Comparison of ENCODE assay signal across 20 cellular contexts in genomic region chr4:172843273-172843672, GRCh38.
DNase-seq lines count a peak whose midpoint lies in the region; TF ChIP-seq lines count a peak whose summit lies in the region.
"Had no signal": no experiment of that assay in that cellular context is flagged by ENCODE, and none has a peak within 500 bp of the region (broad histone marks: within the 10 kb centered on the region; RNA-seq: fewer than 3 reads in every experiment).

No MANE protein-coding gene starts in this region.

- TF ChIP-seq POLR2A in testis (IDR thresholded peaks at IDR 0.05) = no peak

- H3K9ac ChIP-seq in mesenchymal stem cell (ENCODE audit: low read length) = no peak overlapping the region
- H3K9ac ChIP-seq: BLaER1 had no signal

- no peak for TF ChIP-seq CTCF in brain (conservative IDR thresholded peaks at IDR 0.05)
- no peak for TF ChIP-seq CTCF in testis (IDR thresholded peaks at IDR 0.05)

- no peak overlapping the region for H2BK5ac ChIP-seq in mesenchymal stem cell (ENCODE audit: low read depth, low read length, poor library complexity, severe bottlenecking)

- H3K27ac Mint-ChIP-seq in brain = peak overlapping the region; percentile 12 to 85 (median 81)
- H3K27ac Mint-ChIP-seq: CD4-positive, CD25-positive, alpha-beta regulatory T cell had no signal

- peak; percentile 83 for DNase-seq in NCI-H1092 treated with DMSO at 0.1 percent for 48 hours (lab: John Stamatoyannopoulos, UW)
- DNase-seq in mesenchymal stem cell = peak; percentile 17
- no peak for DNase-seq in testis
- DNase-seq in activated T-cell treated with anti-CD3 and anti-CD28 coated beads, Interleukin-2, amount 50 U/mL, for 48 hours = no peak
- no peak for DNase-seq in NCI-H1417 (lab: John Stamatoyannopoulos, UW)
- no peak for DNase-seq in cerebellar nuclear complex (lab: John Stamatoyannopoulos, UW)
- DNase-seq: CD4-positive, CD25-positive, alpha-beta regulatory T cell; H9; MV-4-11; NCI-H1417 treated with DMSO at 0.1 percent for 48 hours; NCI-H187; NCI-H2171; NCI-H226; NCI-H510A; SHP77 had no signal

- H4K8ac ChIP-seq in mesenchymal stem cell (ENCODE audit: low read length) = no peak overlapping the region

- H3K4me3 Mint-ChIP-seq in brain = peak overlapping the region in 4 of 5 experiments; percentile 7 to 55 (median 27)
- H3K4me3 Mint-ChIP-seq: CD4-positive, CD25-positive, alpha-beta regulatory T cell; H9 had no signal

- no peaks in the 10 kb centered on the region for H3K27me3 ChIP-seq in mesenchymal stem cell (ENCODE audit: control insufficient read depth in 1 of 2, insufficient read depth in 1 of 2, low read length in 2 of 2)
- no peaks in the 10 kb centered on the region for H3K27me3 ChIP-seq in neuron (ENCODE audit: insufficient read depth, low read length)
- H3K27me3 ChIP-seq in testis = no peaks in the 10 kb centered on the region
- H3K27me3 ChIP-seq: BLaER1 had no signal

- no peak overlapping the region for H2AFZ ChIP-seq in mesenchymal stem cell (ENCODE audit: low read depth, low read length)
- no peak overlapping the region for H2AFZ ChIP-seq in neuron (ENCODE audit: low read depth, low read length)

- H3K9me3 ChIP-seq in mesenchymal stem cell (ENCODE audit: control insufficient read depth, low read length) (no peaks in the 10 kb centered on the region), neuron (ENCODE audit: low read length) (no peaks in the 10 kb centered on the region), testis (no peaks in the 10 kb centered on the region)
- H3K9me3 ChIP-seq: BLaER1 had no signal

- no peak overlapping the region for H3K4me3 ChIP-seq in mesenchymal stem cell (ENCODE audit: insufficient read depth in 1 of 2, low read depth in 1 of 2, low read length in 2 of 2)
- H3K4me3 ChIP-seq in neuron (ENCODE audit: low read length) = peak overlapping the region; percentile 11
- no peak overlapping the region for H3K4me3 ChIP-seq in testis
- H3K4me3 ChIP-seq: BLaER1, K562 had no signal

- H3K4ac ChIP-seq in mesenchymal stem cell (ENCODE audit: low read depth in 1 of 2, low read length in 2 of 2) = no peak overlapping the region

- H3K14ac ChIP-seq in mesenchymal stem cell (ENCODE audit: low read length in 2 of 2) = no peak overlapping the region

- no peak overlapping the region for H2BK12ac ChIP-seq in mesenchymal stem cell (ENCODE audit: low read length in 2 of 2)

- peaks cover 26% of the 10 kb centered on the region for H3K4me1 Mint-ChIP-seq in brain
- H3K4me1 Mint-ChIP-seq: CD4-positive, CD25-positive, alpha-beta regulatory T cell had no signal

- no peaks in the 10 kb centered on the region for H3K4me1 ChIP-seq in mesenchymal stem cell (ENCODE audit: control insufficient read depth, insufficient read depth, low read depth, low read length)
- peaks cover 28% of the 10 kb centered on the region for H3K4me1 ChIP-seq in neuron (ENCODE audit: insufficient read depth, low read length)
- peaks cover 4% of the 10 kb centered on the region for H3K4me1 ChIP-seq in testis
- H3K4me1 ChIP-seq: BLaER1 had no signal

- intact Hi-C loops in testis (cut with DNase I; ENCODE audit: low total_unique reads) = no loop called here

- H3K27me3 Mint-ChIP-seq in brain = no peaks in the 10 kb centered on the region
- H3K27me3 Mint-ChIP-seq: CD4-positive, CD25-positive, alpha-beta regulatory T cell had no signal

- H3K9me3 Mint-ChIP-seq in brain = peaks cover 0 to 5% (median 0%) of the 10 kb centered on the region in 5 experiments
- H3K9me3 Mint-ChIP-seq: H9 had no signal

- no peak overlapping the region for H3K4me2 ChIP-seq in mesenchymal stem cell (ENCODE audit: low read length, poor library complexity, severe bottlenecking)
- H3K4me2 ChIP-seq: BLaER1 had no signal

- H4K91ac ChIP-seq in mesenchymal stem cell (ENCODE audit: low read length) = no peak overlapping the region

- H3K27ac ChIP-seq in mesenchymal stem cell (ENCODE audit: low read length, poor library complexity, severe bottlenecking) (no peak overlapping the region), testis (no peak overlapping the region)
- H3K27ac ChIP-seq: BLaER1, RWPE1 had no signal

- H2AK5ac ChIP-seq in mesenchymal stem cell (ENCODE audit: low read length, severe bottlenecking) = no peak overlapping the region

- 72% methylated on average over 4 of the region's 4 CpGs for WGBS in mesenchymal stem cell
- 75 to 90% methylated on average over 4 of the region's 4 CpGs for WGBS in testis, 2 donors

- H3K23ac ChIP-seq in mesenchymal stem cell (ENCODE audit: low read length in 2 of 2) = no peak overlapping the region

- no peaks in the 10 kb centered on the region for H3K79me1 ChIP-seq in mesenchymal stem cell (replicated peaks; ENCODE audit: low read length, poor library complexity, severe bottlenecking)

- H2BK120ac ChIP-seq in mesenchymal stem cell (ENCODE audit: low read depth, low read length) = no peak overlapping the region

- H2BK15ac ChIP-seq in mesenchymal stem cell (ENCODE audit: low read depth, poor library complexity, severe bottlenecking) = no peak overlapping the region

- no peaks in the 10 kb centered on the region for H3K36me3 Mint-ChIP-seq in brain
- H3K36me3 Mint-ChIP-seq: CD4-positive, CD25-positive, alpha-beta regulatory T cell had no signal

- no peaks in the 10 kb centered on the region for H3K36me3 ChIP-seq in mesenchymal stem cell (ENCODE audit: control insufficient read depth in 1 of 2, insufficient read depth in 2 of 2, low read depth in 1 of 2, low read length in 2 of 2)
- no peaks in the 10 kb centered on the region for H3K36me3 ChIP-seq in neuron (ENCODE audit: insufficient read depth, low read length)
- no peaks in the 10 kb centered on the region for H3K36me3 ChIP-seq in testis (ENCODE audit: low read depth, missing control alignments)
- H3K36me3 ChIP-seq: BLaER1 had no signal

- H3K18ac ChIP-seq in mesenchymal stem cell (ENCODE audit: low read depth in 1 of 2, low read length in 2 of 2) = no peak overlapping the region

Comparison
In these comparisons a context has a peak if more than half of its experiments do, and no peak if none do; other contexts are left out.
1. DNase-seq: peak in NCI-H1092 treated with DMSO at 0.1 percent for 48 hours (single experiment) and mesenchymal stem cell (single experiment); none in testis (single experiment), activated T-cell treated with anti-CD3 and anti-CD28 coated beads, Interleukin-2, amount 50 U/mL, for 48 hours (0 of 2), NCI-H1417 (0 of 3) and cerebellar nuclear complex (0 of 2).